Comparison of ENCODE assay signal across 9 cellular contexts in the genomic region with DNA sequence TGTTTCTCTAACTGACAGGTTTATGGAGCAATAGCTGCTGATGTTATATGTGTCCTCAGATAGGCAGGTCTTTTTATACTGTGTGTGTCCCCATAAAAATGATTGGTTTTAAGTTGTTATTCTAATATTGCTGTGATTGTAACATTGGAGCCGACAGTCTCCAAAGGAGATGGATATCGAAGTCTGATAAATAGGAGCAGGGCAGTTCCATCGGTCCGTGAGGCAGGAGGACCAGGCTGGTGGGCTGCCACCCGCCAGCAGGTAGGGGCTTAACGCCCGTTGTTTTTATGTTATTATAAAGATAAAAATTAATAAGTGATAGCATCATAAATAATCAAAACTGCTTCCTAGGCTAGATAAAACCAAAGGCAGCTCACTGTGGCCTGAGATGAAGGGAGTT. TPM values are rescaled to one million over a fixed set of nuclear protein-coding genes. Genes with fewer than 3 reads are reported as not detected.
"Had no signal": no experiment of that assay in that cellular context is flagged by ENCODE, and none has a peak within 500 bp of the region (broad histone marks: within the 10 kb centered on the region; RNA-seq: fewer than 3 reads in every experiment).

No MANE protein-coding gene starts in this region.

- DNase-seq: GDM1, GF-D8 had no signal

- ATAC-seq: GM12878 had no signal

- H3K4me3 ChIP-seq: GM12878 had no signal

- FAIRE-seq: G401.6, GM12878, GM12891, GM12892, GM18507, GM19239 had no signal

RNA-seq across cellular contexts. Expression of a gene that starts 38.0 kb away (rescaled TPM):
- total RNA-seq: G401, GM12878 had no signal
- polyA plus RNA-seq: GM12878 had no signal
